20 cellular contexts compared by ENCODE assay signal in the genomic region with DNA sequence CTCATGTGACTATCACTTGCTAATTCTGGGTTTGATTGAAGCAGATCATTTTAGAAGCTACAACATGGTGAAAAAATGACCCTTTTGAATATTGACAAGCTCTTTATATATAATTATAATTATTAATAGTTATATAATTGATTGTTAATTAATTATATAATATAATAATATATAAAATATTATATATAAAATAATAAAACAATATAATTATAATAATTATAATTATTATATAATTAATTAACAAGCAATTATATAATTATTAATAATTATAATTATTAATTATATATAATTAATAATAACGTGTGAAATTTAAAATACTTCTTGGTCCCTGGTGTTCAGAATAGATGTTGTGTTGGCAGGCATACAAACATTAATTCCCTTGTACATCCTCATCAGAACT.
"Had no signal": no experiment of that assay in that cellular context is flagged by ENCODE, and none has a peak within 500 bp of the region (broad histone marks: within the 10 kb centered on the region; RNA-seq: fewer than 3 reads in every experiment).

No MANE protein-coding gene starts in this region.

- H3K36me3 ChIP-seq: MG63 had no signal

- H3K27ac ChIP-seq: RWPE1 had no signal

- FAIRE-seq: HepG2 had no signal

- H3K9me3 ChIP-seq: MG63, SK-N-SH had no signal

- ATAC-seq: HepG2 had no signal

- H3K4me3 ChIP-seq: MG63 had no signal

- DNase-seq: IMR-90, Karpas-422, KG1, MG63, NCI-H1092, NCI-H1105 treated with DMSO at 0.1 percent for 48 hours, NCI-H1417 treated with DMSO at 0.1 percent for 48 hours, NCI-H146, NCI-H1694 treated with DMSO at 0.1 percent for 48 hours, NCI-H1930, NCI-H2081, NCI-H2107, NCI-H2227 treated with DMSO at 0.1 percent for 48 hours, NCI-H524, NCI-H774, SHP77, SK-N-SH, SW 1271 had no signal

- H3K27me3 ChIP-seq: MG63 had no signal
